In the genomic region with DNA sequence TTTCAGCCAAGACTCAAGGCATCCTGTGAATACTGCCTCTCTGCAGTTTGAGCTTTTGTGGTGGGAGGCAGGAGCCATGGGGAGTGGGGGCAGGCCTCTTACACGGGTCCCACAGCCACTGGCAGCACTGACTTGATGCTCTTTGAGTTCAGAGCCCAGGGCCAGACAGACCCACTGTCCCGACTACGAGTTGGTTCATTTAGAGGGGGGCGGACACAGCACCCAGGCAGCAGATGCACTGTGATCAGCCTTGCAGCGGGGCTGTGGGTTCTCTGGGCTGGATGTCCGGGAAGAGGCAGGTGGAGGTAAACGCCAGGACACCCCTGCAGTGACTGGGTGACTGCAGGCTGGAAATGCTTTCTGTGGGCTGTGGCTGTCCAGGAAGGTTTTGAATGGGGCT, we compare ENCODE assay signal across 12 cellular contexts.
A peak's percentile ranks its signal among the peaks of the same experiment; 100 is the strongest.
DNase-seq lines count a peak whose midpoint lies in the region; TF ChIP-seq lines count a peak whose summit lies in the region.
"Had no signal": no experiment of that assay in that cellular context is flagged by ENCODE, and none has a peak within 500 bp of the region (broad histone marks: within the 10 kb centered on the region; RNA-seq: fewer than 3 reads in every experiment).

No MANE protein-coding gene starts in this region.

- WGBS in liver: 79% methylated on average over 7 of the region's 7 CpGs
- 12 to 65% (median 52%) methylated on average over 5 to 7 of the region's 7 CpGs for WGBS in stomach, 5 donors

- no peak for TF ChIP-seq POLR2A in stomach (IDR thresholded peaks at IDR 0.05)

- H3K36me3 ChIP-seq in liver (ENCODE audit: control insufficient read depth in 4 of 4, insufficient read depth in 3 of 4, low read depth in 1 of 4, low read length in 3 of 4) (no peaks in the 10 kb centered on the region), stomach (peaks cover 0 to 12% (median 0%) of the 10 kb centered on the region in 4 donors)

- intact Hi-C loops in stomach (cut with DNase I; ENCODE audit: low total_unique reads): no loop called here

- peaks cover 58% of the 10 kb centered on the region for H3K36me3 Mint-ChIP-seq in activated CD4-positive, alpha-beta T cell treated with anti-CD3 and anti-CD28 coated beads, Interleukin-2, amount 10 ng/mL, durations not matched to agents 7 days and 5 days (ENCODE audit: low read depth)

- peak overlapping the region; percentile 80 for H3K27ac Mint-ChIP-seq in activated CD4-positive, alpha-beta T cell treated with anti-CD3 and anti-CD28 coated beads, Interleukin-2, amount 10 ng/mL, durations not matched to agents 7 days and 5 days

- peaks cover 34 to 85% (median 76%) of the 10 kb centered on the region in 4 donors for H3K4me1 ChIP-seq in liver (ENCODE audit: control insufficient read depth in 4 of 4, insufficient read depth in 4 of 4, low read length in 3 of 4)
- peaks cover 84 to 98% (median 93%) of the 10 kb centered on the region in 4 donors for H3K4me1 ChIP-seq in stomach

- H3K4me1 Mint-ChIP-seq in activated CD4-positive, alpha-beta T cell treated with anti-CD3 and anti-CD28 coated beads, Interleukin-2, amount 10 ng/mL, durations not matched to agents 7 days and 5 days: peaks cover 76% of the 10 kb centered on the region

- H3K9me3 Mint-ChIP-seq in activated CD4-positive, alpha-beta T cell treated with anti-CD3 and anti-CD28 coated beads, Interleukin-2, amount 10 ng/mL, durations not matched to agents 7 days and 5 days: no peaks in the 10 kb centered on the region

- TF ChIP-seq CTCF in WI38 (IDR thresholded peaks at IDR 0.05; ENCODE audit: low read depth, low read length) (no peak), liver (IDR thresholded peaks at IDR 0.05; ENCODE audit: low read depth, low read length, missing input control) (no peak), stomach (IDR thresholded peaks at IDR 0.05) (no peak), GM10248 (IDR thresholded peaks at IDR 0.05; ENCODE audit: control extremely low read depth, extremely low read depth, low read depth, missing control alignments) (no peak)

- POLR2A ChIA-PET in activated CD4-positive, alpha-beta T cell treated with anti-CD3 and anti-CD28 coated beads, Interleukin-2, amount 10 ng/mL, durations not matched to agents 7 days and 5 days (lab: Charles Lee): no interaction called here
- POLR2A ChIA-PET in GM10248 (lab: Yijun Ruan, JAX): no interaction called here

- H3K4me3 Mint-ChIP-seq in activated CD4-positive, alpha-beta T cell treated with anti-CD3 and anti-CD28 coated beads, Interleukin-2, amount 10 ng/mL, durations not matched to agents 7 days and 5 days: peak overlapping the region; percentile 86

- no peak for TF ChIP-seq EP300 in stomach (IDR thresholded peaks at IDR 0.05)

- CTCF ChIA-PET in activated CD4-positive, alpha-beta T cell treated with anti-CD3 and anti-CD28 coated beads, Interleukin-2, amount 10 ng/mL, durations not matched to agents 7 days and 5 days (lab: Charles Lee): interaction anchor here (1.5 to 4.7 kb wide), 2 partner anchors 13 to 53 kb away, joined by 6 to 25 read pairs; no protein-coding TSS in a partner anchor
- CTCF ChIA-PET in GM10248 (lab: Yijun Ruan, JAX): interaction anchor here (0.7 kb wide), 1 partner anchor 11 kb away, joined by 3 read pairs; no protein-coding TSS in a partner anchor

- H3K4me3 ChIP-seq in WI38 (ENCODE audit: low read depth, low read length): peak overlapping the region; percentile 91
- no peak overlapping the region for H3K4me3 ChIP-seq in liver (ENCODE audit: low read depth in 1 of 3, low read length in 3 of 3)
- H3K4me3 ChIP-seq in stomach: peak overlapping the region in 1 of 4 donors; percentile 27
- H3K4me3 ChIP-seq: PC-9 had no signal

- TF ChIP-seq RAD21 in liver (IDR thresholded peaks at IDR 0.05): no peak

- no peak for DNase-seq in activated CD4-positive, alpha-beta T cell treated with anti-CD3 and anti-CD28 coated beads, Interleukin-2, amount 10 ng/mL, durations not matched to agents 7 days and 5 days
- no peak for DNase-seq in activated CD4-positive, alpha-beta T cell treated with anti-CD3 and anti-CD28 coated beads for 4 hours
- no peak for DNase-seq in stomach
- no peak for DNase-seq in putamen (ENCODE audit: low spot score)
- no peak for DNase-seq in glomerular visceral epithelial cell (ENCODE audit: extremely low spot score)
- DNase-seq in GM10248 (ENCODE audit: extremely low spot score): no peak
- DNase-seq: central memory CD4-positive, alpha-beta T cell; KG1; kidney; PC-9 had no signal

- H3K9me3 ChIP-seq in liver (ENCODE audit: control insufficient read depth in 4 of 4, low read length in 3 of 4) (no peaks in the 10 kb centered on the region), stomach (no peaks in the 10 kb centered on the region)

- H3K27ac ChIP-seq in liver (ENCODE audit: low read depth in 1 of 2, low read length in 2 of 2) (peak overlapping the region; percentile 66 to 78), stomach (peak overlapping the region; percentile 75 to 98 (median 94))
- H3K27ac ChIP-seq: PC-9 had no signal

- H3K27me3 ChIP-seq in liver (ENCODE audit: control insufficient read depth in 4 of 4, insufficient read depth in 4 of 4, low read length in 3 of 4): no peaks in the 10 kb centered on the region
- no peaks in the 10 kb centered on the region for H3K27me3 ChIP-seq in stomach

- peak overlapping the region in 1 of 2 donors; percentile 26 for H3K9ac ChIP-seq in liver (ENCODE audit: low read depth in 1 of 2, low read length in 2 of 2)

- no peaks in the 10 kb centered on the region for H3K27me3 Mint-ChIP-seq in activated CD4-positive, alpha-beta T cell treated with anti-CD3 and anti-CD28 coated beads, Interleukin-2, amount 10 ng/mL, durations not matched to agents 7 days and 5 days

TF ChIP-seq in liver, 16 proteins besides CTCF, POLR2A, EP300 and RAD21:
- TF ChIP-seq FOXA1 (IDR thresholded peaks at IDR 0.05) (no peak), MAX (IDR thresholded peaks at IDR 0.05) (no peak), RXRA (IDR thresholded peaks at IDR 0.05) (no peak), JUND (IDR thresholded peaks at IDR 0.05) (no peak), GABPA (IDR thresholded peaks at IDR 0.05 in 1 of 2, conservative IDR thresholded peaks at IDR 0.05 in 1 of 2) (no peak)
TF ChIP-seq in liver: peak in this region for 0.
